In the genomic region with DNA sequence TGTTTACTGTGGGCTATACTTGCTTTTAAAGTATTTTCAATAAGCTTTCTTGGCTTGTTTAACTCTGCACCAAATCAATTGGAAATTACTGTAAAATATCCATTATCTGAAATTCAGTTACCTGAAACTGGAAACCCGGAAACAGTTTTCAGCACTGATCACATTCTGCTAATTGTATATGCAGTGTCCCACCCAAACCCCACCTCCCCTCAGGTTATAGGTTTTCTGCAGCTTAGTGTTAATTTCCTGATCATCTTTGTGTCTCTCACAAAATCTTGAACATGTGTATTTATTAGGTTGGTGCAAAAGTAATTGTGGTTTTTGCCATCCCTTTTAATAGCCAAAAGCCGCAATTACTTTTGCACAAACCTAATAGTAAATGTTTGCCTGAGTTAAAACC, we compare ENCODE assay signal across 8 cellular contexts. TPM values are rescaled to one million over a fixed set of nuclear protein-coding genes. Genes with fewer than 3 reads are reported as not detected.
DNase-seq lines count a peak whose midpoint lies in the region; ATAC-seq and TF ChIP-seq lines count a peak whose summit lies in the region.

No MANE protein-coding gene starts in this region.

- H3K9me3 ChIP-seq in PC-9 (ENCODE audit: insufficient read depth, low read depth) (no peaks in the 10 kb centered on the region), fibroblast of lung (ENCODE audit: control insufficient read depth, insufficient read depth, low read depth, low read length) (no peaks in the 10 kb centered on the region), psoas muscle (no peaks in the 10 kb centered on the region), body of pancreas (no peaks in the 10 kb centered on the region), adrenal gland (replicated peaks in 1 of 3) (no peaks in the 10 kb centered on the region)

- H3K4me3 ChIP-seq in GM12865 (ENCODE audit: low read depth, low read length) (peak overlapping the region; percentile 94), PC-9 (peak overlapping the region; percentile 87), fibroblast of lung (replicated peaks in 1 of 4; ENCODE audit: control extremely low read depth in 1 of 4, insufficient read depth in 1 of 4, low read depth in 3 of 4, low read length in 4 of 4) (peak overlapping the region; percentile 92 to 97 (median 96)), psoas muscle (peak overlapping the region; percentile 93), body of pancreas (peak overlapping the region in 1 of 2 donors; percentile 92), adrenal gland (peak overlapping the region in 2 of 4 donors; percentile 96 to 98)

- no peak for ATAC-seq in psoas muscle
- ATAC-seq in body of pancreas, result no peak
- no peak for ATAC-seq in GM18858 (IDR thresholded peaks at IDR 0.05; ENCODE audit: unreplicated experiment)

- peaks cover 19% of the 10 kb centered on the region for H3K4me1 ChIP-seq in PC-9 (replicated peaks; ENCODE audit: insufficient read depth)
- peaks cover 2% of the 10 kb centered on the region for H3K4me1 ChIP-seq in fibroblast of lung (ENCODE audit: control insufficient read depth, extremely low read depth, insufficient read depth, low read length)
- H3K4me1 ChIP-seq in psoas muscle, result peaks cover 10% of the 10 kb centered on the region
- peaks cover 25% of the 10 kb centered on the region for H3K4me1 ChIP-seq in body of pancreas
- peaks cover 6 to 25% of the 10 kb centered on the region in 2 donors for H3K4me1 ChIP-seq in adrenal gland (replicated peaks in 1 of 2)

- H3K4me2 ChIP-seq in PC-9 (peak overlapping the region; percentile 95), fibroblast of lung (ENCODE audit: extremely low read depth, insufficient read depth, low read length) (peak overlapping the region; percentile 83)

- CTCF ChIA-PET in PC-9 (lab: Charles Lee), result no interaction called here

- no peak for TF ChIP-seq CTCF in GM12865 (IDR thresholded peaks at IDR 0.05; ENCODE audit: insufficient read depth, low read depth, low read length, missing control alignments)
- no peak for TF ChIP-seq CTCF in PC-9 (conservative IDR thresholded peaks at IDR 0.05)
- no peak for TF ChIP-seq CTCF in fibroblast of lung (conservative IDR thresholded peaks at IDR 0.05 in 1 of 2, IDR thresholded peaks at IDR 0.05 in 1 of 2; ENCODE audit: low read depth in 1 of 2, low read length in 2 of 2)
- TF ChIP-seq CTCF in psoas muscle (IDR thresholded peaks at IDR 0.05), result no peak
- TF ChIP-seq CTCF in body of pancreas (IDR thresholded peaks at IDR 0.05), result no peak
- TF ChIP-seq CTCF in adrenal gland (IDR thresholded peaks at IDR 0.05), result no peak

- no peak for TF ChIP-seq POLR2A in body of pancreas (IDR thresholded peaks at IDR 0.05)
- no peak for TF ChIP-seq POLR2A in adrenal gland (IDR thresholded peaks at IDR 0.05)

- H3K79me2 ChIP-seq in PC-9 (ENCODE audit: low read depth), result peaks cover 38% of the 10 kb centered on the region
- H3K79me2 ChIP-seq in fibroblast of lung (ENCODE audit: control insufficient read depth, insufficient read depth, low read length), result peaks cover 44% of the 10 kb centered on the region

- peak overlapping the region; percentile 87 for H2AFZ ChIP-seq in PC-9
- no peak overlapping the region for H2AFZ ChIP-seq in fibroblast of lung (ENCODE audit: low read length)

- no peaks in the 10 kb centered on the region for H3K9me2 ChIP-seq in PC-9 (ENCODE audit: insufficient read depth)

- H3K27ac ChIP-seq in PC-9, result no peak overlapping the region
- H3K27ac ChIP-seq in fibroblast of lung (ENCODE audit: insufficient read depth, low read length), result peak overlapping the region; percentile 80
- peak overlapping the region; percentile 88 for H3K27ac ChIP-seq in psoas muscle
- peak overlapping the region in 2 of 4 donors; percentile 85 to 88 for H3K27ac ChIP-seq in body of pancreas
- peak overlapping the region in 1 of 5 donors; percentile 89 for H3K27ac ChIP-seq in adrenal gland

- POLR2A ChIA-PET in PC-9 (lab: Charles Lee; ENCODE audit: unreplicated experiment), result interaction anchor here (0.6 kb wide), 1 partner anchor 90 kb away, joined by 3 read pairs; no protein-coding TSS in a partner anchor

- H3F3A ChIP-seq in PC-9 (ENCODE audit: insufficient read depth, low read depth), result peaks cover 4% of the 10 kb centered on the region; the same call in 1 of the 2 replicates

- H3K36me3 ChIP-seq in PC-9 (ENCODE audit: low read depth) (no peaks in the 10 kb centered on the region), fibroblast of lung (ENCODE audit: control insufficient read depth, insufficient read depth, low read length) (no peaks in the 10 kb centered on the region), psoas muscle (ENCODE audit: insufficient read depth in 1 of 2, low read depth in 1 of 2) (no peaks in the 10 kb centered on the region), body of pancreas (replicated peaks in 1 of 2; ENCODE audit: insufficient read depth in 1 of 2, low read depth in 2 of 2) (no peaks in the 10 kb centered on the region), adrenal gland (replicated peaks in 1 of 2) (no peaks in the 10 kb centered on the region)

- H3K27me3 ChIP-seq in PC-9 (ENCODE audit: insufficient read depth, low read depth), result no peaks in the 10 kb centered on the region
- H3K27me3 ChIP-seq in fibroblast of lung (ENCODE audit: control insufficient read depth, insufficient read depth, low read length), result no peaks in the 10 kb centered on the region
- no peaks in the 10 kb centered on the region for H3K27me3 ChIP-seq in psoas muscle (ENCODE audit: insufficient read depth in 3 of 3, low read length in 2 of 3)
- H3K27me3 ChIP-seq in body of pancreas, result no peaks in the 10 kb centered on the region
- no peaks in the 10 kb centered on the region for H3K27me3 ChIP-seq in adrenal gland

- peak overlapping the region; percentile 87 for H3K9ac ChIP-seq in fibroblast of lung (ENCODE audit: insufficient read depth, low read length)

- no peak for DNase-seq in GM12865 (ENCODE audit: low read depth)
- no peak for DNase-seq in PC-9
- DNase-seq in fibroblast of lung (ENCODE audit: low read depth in 2 of 2), result no peak
- DNase-seq in psoas muscle, result no peak
- DNase-seq in stimulated activated CD4-positive, alpha-beta T cell treated with anti-CD3 and anti-CD28 coated beads, Interleukin-2, amount 100 ng/mL, for 48 hours, result no peak
- DNase-seq in body of pancreas, result no peak
- no peak for DNase-seq in adrenal gland

- BruUV-seq in PC-9 (replicated peaks; lab: Mats Ljungman, UMichigan), result no TSS peak

- WGBS in psoas muscle, 3 donors, result 53 to 65% (median 59%) methylated on average over 2 of the region's 2 CpGs
- 15 to 22% methylated on average over 2 of the region's 2 CpGs for WGBS in body of pancreas, 2 donors
- WGBS in adrenal gland, 4 donors, result 56 to 62% (median 57%) methylated on average over 2 of the region's 2 CpGs

- intact Hi-C loops in PC-9 (cut with micrococcal nuclease; ENCODE audit: unreplicated experiment) (loop anchor here (5.0 to 10.0 kb wide), 3 partner anchors 71 to 261 kb away; a partner anchor contains a TSS), psoas muscle (cut with DNase I) (loop anchor here in 1 of 2 donors (5.0 kb wide), 1 partner anchor 261 kb away; a partner anchor contains a TSS), body of pancreas (cut with DNase I) (no loop called here), adrenal gland (cut with DNase I) (no loop called here)

- peaks cover 8% of the 10 kb centered on the region; the same call in 1 of the 2 replicates for H4K20me1 ChIP-seq in PC-9 (ENCODE audit: insufficient read depth)
- no peaks in the 10 kb centered on the region for H4K20me1 ChIP-seq in fibroblast of lung (ENCODE audit: control insufficient read depth, extremely low read depth, insufficient read depth, low read length)

RNA-seq across cellular contexts. Expression of a gene that starts 1.3 kb away (rescaled TPM):
- total RNA-seq in PC-9 (2021) (36.7 and 42.4 TPM in 2 replicates), fibroblast of lung (123 and 131 TPM in 2 replicates), psoas muscle (10 to 100 TPM; 32.8 to 39.8 (median 35.4) TPM), body of pancreas (10 to 100 TPM; 14.8 to 34.0 TPM), adrenal gland (10 to 100 TPM; 45.3 to 76.0 (median 67.0) TPM)
- polyA plus RNA-seq in fibroblast of lung (73.5 and 75.1 TPM in 2 replicates), psoas muscle (10 to 100 TPM; 23.2 to 45.3 (median 29.3) TPM), adrenal gland (10 to 100 TPM; 14.7 to 97.2 (median 29.3) TPM)
- 71.0 and 79.1 TPM in 2 replicates for polyA plus RNA-seq in fibroblast of lung (2012)
- polyA minus RNA-seq in fibroblast of lung (ENCODE audit: low replicate concordance), result 27.4 and 29.8 TPM in 2 replicates
